In genomic region chr1:207821464-207822045, GRCh38 we compare ENCODE assay signal across 9 cellular contexts.
A peak's percentile ranks its signal among the peaks of the same experiment; 100 is the strongest.
DNase-seq lines count a peak whose midpoint lies in the region; ATAC-seq and TF ChIP-seq lines count a peak whose summit lies in the region.
"Had no signal": no experiment of that assay in that cellular context is flagged by ENCODE, and none has a peak within 500 bp of the region (broad histone marks: within the 10 kb centered on the region; RNA-seq: fewer than 3 reads in every experiment).

No MANE protein-coding gene starts in this region.

- peak overlapping the region in 6 of 8 donors; percentile 4 to 98 (median 94) for H3K4me3 Mint-ChIP-seq in CD4-positive, alpha-beta memory T cell
- no peak overlapping the region for H3K4me3 Mint-ChIP-seq in progenitor cell of endocrine pancreas (ENCODE audit: low read depth)
- H3K4me3 Mint-ChIP-seq in CD14-positive monocyte, result no peak overlapping the region

- peak overlapping the region; percentile 89 for H3K4me2 ChIP-seq in OCI-LY1 (ENCODE audit: low read length)

- H3K36me3 Mint-ChIP-seq in CD4-positive, alpha-beta memory T cell, result peaks cover 29 to 58% of the 10 kb centered on the region in 2 donors
- peaks cover 7% of the 10 kb centered on the region for H3K36me3 Mint-ChIP-seq in progenitor cell of endocrine pancreas (ENCODE audit: insufficient read depth)
- peaks cover 53 to 65% of the 10 kb centered on the region in 2 donors for H3K36me3 Mint-ChIP-seq in CD14-positive monocyte

- no peaks in the 10 kb centered on the region for H3K27me3 ChIP-seq in CD4-positive, alpha-beta memory T cell (ENCODE audit: insufficient read depth, low read length)
- H3K27me3 ChIP-seq in OCI-LY1 (ENCODE audit: insufficient read depth, low read length), result no peaks in the 10 kb centered on the region
- H3K27me3 ChIP-seq in esophagus (ENCODE audit: control insufficient read depth in 1 of 2, insufficient read depth in 2 of 2, low read length in 2 of 2), result no peaks in the 10 kb centered on the region
- no peaks in the 10 kb centered on the region for H3K27me3 ChIP-seq in rectal smooth muscle tissue (ENCODE audit: control insufficient read depth, insufficient read depth, low read length)

- H3K4me3 ChIP-seq in CD4-positive, alpha-beta memory T cell (ENCODE audit: low read length in 2 of 2), result peak overlapping the region; percentile 3 to 56
- peak overlapping the region; percentile 81 for H3K4me3 ChIP-seq in OCI-LY1 (ENCODE audit: low read depth, low read length, poor library complexity, severe bottlenecking)
- peak overlapping the region; percentile 41 to 64 for H3K4me3 ChIP-seq in esophagus (ENCODE audit: low read depth in 1 of 2, low read length in 2 of 2)
- peak overlapping the region; percentile 93 for H3K4me3 ChIP-seq in rectal smooth muscle tissue (ENCODE audit: low read length)
- H3K4me3 ChIP-seq: K562 had no signal

- intact Hi-C loops in CD4-positive, alpha-beta memory T cell (cut with micrococcal nuclease), result loop anchor here (10.0 kb wide), 1 partner anchor 423 kb away; the partner anchor contains the start of gene PLXNA2
- intact Hi-C loops in left colon (cut with DNase I, micrococcal nuclease), result no loop called here
- intact Hi-C loops in CD14-positive monocyte (cut with micrococcal nuclease), result loop anchor here in 1 of 2 donors (10.0 kb wide), 1 partner anchor 143 kb away; no protein-coding TSS in a partner anchor

- peak; percentile 6; the same call in 1 of the 2 replicates for TF ChIP-seq CTCF in OCI-LY1 (IDR thresholded peaks at IDR 0.05; ENCODE audit: low read length)
- TF ChIP-seq CTCF in progenitor cell of endocrine pancreas (IDR thresholded peaks at IDR 0.05; ENCODE audit: unreplicated experiment), result no peak
- no peak for TF ChIP-seq CTCF in CD14-positive monocyte (IDR thresholded peaks at IDR 0.05)

- peak overlapping the region in 5 of 7 donors; percentile 70 to 100 (median 95) for H3K27ac Mint-ChIP-seq in CD4-positive, alpha-beta memory T cell
- H3K27ac Mint-ChIP-seq in progenitor cell of endocrine pancreas, result no peak overlapping the region
- H3K27ac Mint-ChIP-seq in CD14-positive monocyte, result peak overlapping the region in 3 of 7 donors; percentile 53 to 99 (median 63)

- ATAC-seq in left colon, result no peak
- ATAC-seq: K562 had no signal

- POLR2A ChIA-PET in CD4-positive, alpha-beta memory T cell (lab: Charles Lee; ENCODE audit: partially characterized antibody), result interaction anchor here (1.2 to 17.7 kb wide), 5 partner anchors 9 to 51 kb away, joined by 3 to 374 read pairs (median 12); no protein-coding TSS in a partner anchor

- H2AFZ ChIP-seq in OCI-LY1 (ENCODE audit: low read length), result no peak overlapping the region

- H3K79me2 ChIP-seq in OCI-LY1 (ENCODE audit: insufficient read depth, low read length), result peaks cover 61% of the 10 kb centered on the region

- H3K9me3 ChIP-seq in CD4-positive, alpha-beta memory T cell (ENCODE audit: control insufficient read depth in 1 of 2, low read length in 2 of 2), result no peaks in the 10 kb centered on the region
- H3K9me3 ChIP-seq in OCI-LY1 (ENCODE audit: low read length) (no peaks in the 10 kb centered on the region), esophagus (ENCODE audit: control insufficient read depth in 2 of 2, insufficient read depth in 1 of 2, low read depth in 1 of 2, low read length in 1 of 2) (no peaks in the 10 kb centered on the region)

- H3F3A ChIP-seq in OCI-LY1 (ENCODE audit: insufficient read depth, low read length), result no peaks in the 10 kb centered on the region

- H3K9me2 ChIP-seq in OCI-LY1 (ENCODE audit: low read depth, low read length), result no peaks in the 10 kb centered on the region

- peak overlapping the region; percentile 86 for H3K27ac ChIP-seq in CD4-positive, alpha-beta memory T cell (ENCODE audit: low read depth, low read length)
- peak overlapping the region; percentile 95 for H3K27ac ChIP-seq in OCI-LY1 (ENCODE audit: low read depth, low read length, poor library complexity, severe bottlenecking)
- peak overlapping the region; percentile 30 to 70 for H3K27ac ChIP-seq in esophagus (ENCODE audit: low read depth in 2 of 2, low read length in 1 of 2)
- H3K27ac ChIP-seq in rectal smooth muscle tissue (ENCODE audit: low read depth, low read length), result peak overlapping the region; percentile 98

- CTCF ChIA-PET in CD4-positive, alpha-beta memory T cell (lab: Charles Lee; ENCODE audit: partially characterized antibody), result interaction anchor here (1.0 to 15.6 kb wide), 6 partner anchors 8 to 62 kb away, joined by 3 to 494 read pairs (median 12); no protein-coding TSS in a partner anchor

- H3K36me3 ChIP-seq in CD4-positive, alpha-beta memory T cell (ENCODE audit: insufficient read depth, low read length), result peaks cover 5% of the 10 kb centered on the region
- H3K36me3 ChIP-seq in OCI-LY1 (ENCODE audit: insufficient read depth, low read length) (peaks cover 47% of the 10 kb centered on the region), esophagus (ENCODE audit: control insufficient read depth in 2 of 2, insufficient read depth in 2 of 2, low read length in 1 of 2) (peaks cover 3 to 12% of the 10 kb centered on the region in 2 donors), rectal smooth muscle tissue (ENCODE audit: control insufficient read depth, insufficient read depth, low read length) (peaks cover 20% of the 10 kb centered on the region)

- no peaks in the 10 kb centered on the region for H4K20me1 ChIP-seq in OCI-LY1 (ENCODE audit: insufficient read depth, low read length)

- H3K4me1 ChIP-seq in CD4-positive, alpha-beta memory T cell (ENCODE audit: insufficient read depth, low read length), result peaks cover 88% of the 10 kb centered on the region
- H3K4me1 ChIP-seq in OCI-LY1 (ENCODE audit: insufficient read depth, low read length, severe bottlenecking), result peaks cover 60% of the 10 kb centered on the region
- peaks cover 16 to 21% of the 10 kb centered on the region in 2 donors for H3K4me1 ChIP-seq in esophagus (ENCODE audit: control insufficient read depth in 2 of 2, insufficient read depth in 2 of 2, low read length in 1 of 2)
- H3K4me1 ChIP-seq in rectal smooth muscle tissue (ENCODE audit: control insufficient read depth, insufficient read depth, low read length), result peaks cover 61% of the 10 kb centered on the region

- 90 to 91% methylated on average over 17 of the region's 17 CpGs for WGBS in esophagus, 2 donors

- H3K9me3 Mint-ChIP-seq in CD4-positive, alpha-beta memory T cell, result peaks cover 0 to 5% (median under 1%) of the 10 kb centered on the region in 8 donors
- H3K9me3 Mint-ChIP-seq in progenitor cell of endocrine pancreas (ENCODE audit: low read depth) (no peaks in the 10 kb centered on the region), CD14-positive monocyte (peaks cover 0 to 2% (median 0%) of the 10 kb centered on the region in 7 donors)

- DNase-seq in CD4-positive, alpha-beta memory T cell, result no peak
- DNase-seq in left colon, result no peak
- DNase-seq in progenitor cell of endocrine pancreas (ENCODE audit: low spot score, unreplicated experiment), result no peak
- DNase-seq in CD14-positive monocyte (ENCODE audit: low spot score), result no peak
- DNase-seq in activated CD4-positive, CD25-positive, alpha-beta regulatory T cell treated with anti-CD3 and anti-CD28 coated beads, Interleukin-2, amount 50 U/mL, for 72 hours, result no peak

- peaks cover 65 to 98% (median 82%) of the 10 kb centered on the region in 4 donors for H3K4me1 Mint-ChIP-seq in CD4-positive, alpha-beta memory T cell
- H3K4me1 Mint-ChIP-seq in progenitor cell of endocrine pancreas (ENCODE audit: low read depth), result peaks cover 18% of the 10 kb centered on the region
- peaks cover 70% of the 10 kb centered on the region for H3K4me1 Mint-ChIP-seq in CD14-positive monocyte

- peak overlapping the region; percentile 93 for H3K9ac ChIP-seq in OCI-LY1 (ENCODE audit: low read length)
- peak overlapping the region; percentile 60 for H3K9ac ChIP-seq in rectal smooth muscle tissue (ENCODE audit: low read length)

- peaks cover 2 to 4% of the 10 kb centered on the region in 2 donors for H3K27me3 Mint-ChIP-seq in CD4-positive, alpha-beta memory T cell
- H3K27me3 Mint-ChIP-seq in progenitor cell of endocrine pancreas, result no peaks in the 10 kb centered on the region
- peaks cover 0 to 5% (median 3%) of the 10 kb centered on the region in 3 donors for H3K27me3 Mint-ChIP-seq in CD14-positive monocyte (ENCODE audit: low read depth in 3 of 3)

Comparison
In these comparisons a context has a peak if more than half of its experiments do, and no peak if none do; other contexts are left out.
1. H3K4me3 ChIP-seq: peak in every context shown above with its lines; median percentile 93 in rectal smooth muscle tissue; 81 in OCI-LY1; 52 in esophagus; 30 in CD4-positive, alpha-beta memory T cell.
2. H3K4me3 Mint-ChIP-seq: peak in CD4-positive, alpha-beta memory T cell (6 of 8); none in progenitor cell of endocrine pancreas (single experiment) and CD14-positive monocyte (0 of 2).
3. Peak in every context shown above with its lines, with median percentiles within 50 percentile points of each other: H3K27ac ChIP-seq.